Comparison of ENCODE assay signal across 10 cellular contexts in genomic region chr1:58886611-58887010, GRCh38.
DNase-seq lines count a peak whose midpoint lies in the region; ATAC-seq and TF ChIP-seq lines count a peak whose summit lies in the region.
"Had no signal": no experiment of that assay in that cellular context is flagged by ENCODE, and none has a peak within 500 bp of the region (broad histone marks: within the 10 kb centered on the region; RNA-seq: fewer than 3 reads in every experiment).

No MANE protein-coding gene starts in this region.

- H3K27me3 ChIP-seq in heart right ventricle, result no peaks in the 10 kb centered on the region

- no peaks in the 10 kb centered on the region for H3K36me3 ChIP-seq in heart right ventricle

- ATAC-seq in heart right ventricle, result peak in 6 of 8 donors; percentile 21 to 74 (median 40)
- ATAC-seq: left lobe of liver had no signal

- 50 to 72% methylated on average over 4 of the region's 4 CpGs for whole genome bisulfite sequencing in heart right ventricle, 2 donors

- no peak for DNase-seq in heart right ventricle
- peak; percentile 67 for DNase-seq in skeletal muscle cell (ENCODE audit: low read depth)
- no peak for DNase-seq in NCI-H1092 treated with DMSO at 0.1 percent for 48 hours (lab: John Stamatoyannopoulos, UW)
- DNase-seq in dermis blood vessel endothelial cell, result no peak
- no peak for DNase-seq in stimulated activated naive CD4-positive, alpha-beta T cell (lab: John Stamatoyannopoulos, UW)
- DNase-seq in GF-D8 (lab: John Stamatoyannopoulos, UW), result no peak
- DNase-seq: NCI-H2171 had no signal

- no peak for TF ChIP-seq CTCF in C4-2B (conservative IDR thresholded peaks at IDR 0.05)
- TF ChIP-seq CTCF in VCaP (conservative IDR thresholded peaks at IDR 0.05), result no peak
- no peak for TF ChIP-seq CTCF in heart right ventricle (IDR thresholded peaks at IDR 0.05)

- H3K27ac ChIP-seq in C4-2B (peak overlapping the region; percentile 76), VCaP (peak overlapping the region; percentile 96), heart right ventricle (peak overlapping the region; percentile 28 to 89 (median 74))

- peaks cover 13 to 78% (median 53%) of the 10 kb centered on the region in 9 donors for H3K4me1 ChIP-seq in heart right ventricle

- intact Hi-C loops in heart right ventricle (cut with DNase I), result no loop called here

- no peaks in the 10 kb centered on the region for H3K9me3 ChIP-seq in heart right ventricle

- H3K4me3 ChIP-seq in heart right ventricle, result no peak overlapping the region
- no peak overlapping the region for H3K4me3 ChIP-seq in skeletal muscle cell (ENCODE audit: low read depth, low read length)
